Comparison of ENCODE assay signal across 8 cellular contexts in genomic region chr7:127683776-127684681, GRCh38. TPM values are rescaled to one million over a fixed set of nuclear protein-coding genes. Genes with fewer than 3 reads are reported as not detected.
DNase-seq lines count a peak whose midpoint lies in the region; ATAC-seq and TF ChIP-seq lines count a peak whose summit lies in the region.

No MANE protein-coding gene starts in this region.

- H3K9ac ChIP-seq in GM23248 (no peak overlapping the region), IMR-90 (ENCODE audit: low read depth, low read length) (no peak overlapping the region)

- no peak for TF ChIP-seq EP300 in upper lobe of left lung (IDR thresholded peaks at IDR 0.05)

- H4K91ac ChIP-seq in IMR-90 (ENCODE audit: insufficient read depth, low read depth, low read length) = no peak overlapping the region

- H3K79me1 ChIP-seq in IMR-90 (ENCODE audit: low read depth in 1 of 2, low read length in 2 of 2) = peaks cover 17 to 66% of the 10 kb centered on the region in 2 experiments

- TF ChIP-seq RAD21 in IMR-90 (IDR thresholded peaks at IDR 0.05; ENCODE audit: low read length) = no peak

- TF ChIP-seq POLR2A in IMR-90 (IDR thresholded peaks at IDR 0.05; ENCODE audit: low read depth, low read length) (no peak), upper lobe of left lung (IDR thresholded peaks at IDR 0.05) (no peak), body of pancreas (IDR thresholded peaks at IDR 0.05) (no peak)

- BruUV-seq in IMR-90 (replicated peaks; lab: Mats Ljungman, UMichigan) = no TSS peak

- H2BK15ac ChIP-seq in IMR-90 (ENCODE audit: low read depth, low read length) = no peak overlapping the region

- H4K8ac ChIP-seq in IMR-90 (ENCODE audit: low read depth in 2 of 2, low read length in 2 of 2) = no peak overlapping the region

- CTCF ChIA-PET in IMR-90 (lab: Yijun Ruan, JAX) = interaction anchor here (1.3 to 1.4 kb wide), 2 partner anchors 11 to 55 kb away, joined by 3 read pairs; no protein-coding TSS in a partner anchor

- TF ChIP-seq CTCF in IMR-90 (conservative IDR thresholded peaks at IDR 0.05; ENCODE audit: low read depth, low read length) (no peak), upper lobe of left lung (IDR thresholded peaks at IDR 0.05) (no peak), body of pancreas (IDR thresholded peaks at IDR 0.05) (no peak)

- H3K36me3 ChIP-seq in GM23248 (ENCODE audit: low read depth) (peaks cover 18% of the 10 kb centered on the region; the same call in 1 of the 2 replicates), IMR-90 (ENCODE audit: control insufficient read depth, insufficient read depth, low read length) (peaks cover 7% of the 10 kb centered on the region), upper lobe of left lung (peaks cover 3 to 22% (median 9%) of the 10 kb centered on the region in 4 donors), body of pancreas (replicated peaks in 1 of 2; ENCODE audit: insufficient read depth in 1 of 2, low read depth in 2 of 2) (no peaks in the 10 kb centered on the region)

- H3K4ac ChIP-seq in IMR-90 (ENCODE audit: low read depth, low read length) = no peak overlapping the region

- H4K20me1 ChIP-seq in GM23248 (ENCODE audit: insufficient read depth) (peaks cover 20% of the 10 kb centered on the region), IMR-90 (ENCODE audit: insufficient read depth, low read length) (peaks cover 47% of the 10 kb centered on the region)

- H3K9me3 ChIP-seq in GM23248 (ENCODE audit: low read depth) = no peaks in the 10 kb centered on the region
- no peaks in the 10 kb centered on the region for H3K9me3 ChIP-seq in IMR-90 (ENCODE audit: control insufficient read depth, insufficient read depth, low read length)
- peaks cover 0 to 7% (median 2%) of the 10 kb centered on the region in 4 donors for H3K9me3 ChIP-seq in upper lobe of left lung
- H3K9me3 ChIP-seq in body of pancreas = no peaks in the 10 kb centered on the region

- H3K27ac ChIP-seq in GM23248 (no peak overlapping the region), IMR-90 (ENCODE audit: insufficient read depth, low read length) (no peak overlapping the region), upper lobe of left lung (no peak overlapping the region), body of pancreas (no peak overlapping the region)

- H3F3A ChIP-seq in GM23248 (ENCODE audit: insufficient read depth) = peaks cover 12% of the 10 kb centered on the region

- ATAC-seq in GM18511 (IDR thresholded peaks at IDR 0.05; ENCODE audit: unreplicated experiment) (peak; percentile 78), IMR-90 (ENCODE audit: low read depth) (no peak), upper lobe of left lung (ENCODE audit: low FRiP score in 2 of 2) (no peak), body of pancreas (no peak)

- H3K27me3 ChIP-seq in GM23248 (replicated peaks; ENCODE audit: insufficient read depth) (no peaks in the 10 kb centered on the region), IMR-90 (ENCODE audit: control insufficient read depth, insufficient read depth, low read length) (no peaks in the 10 kb centered on the region), upper lobe of left lung (no peaks in the 10 kb centered on the region), body of pancreas (no peaks in the 10 kb centered on the region)

- peaks cover 100% of the 10 kb centered on the region for H3K79me2 ChIP-seq in GM23248 (ENCODE audit: insufficient read depth)

- no peak overlapping the region for H2BK20ac ChIP-seq in IMR-90 (ENCODE audit: low read depth, low read length)

- no peaks in the 10 kb centered on the region for H3K9me2 ChIP-seq in GM23248 (ENCODE audit: insufficient read depth)

- H3K14ac ChIP-seq in IMR-90 (replicated peaks; ENCODE audit: low read depth, low read length) = no peak overlapping the region

- H2AFZ ChIP-seq in GM23248 = no peak overlapping the region
- H2AFZ ChIP-seq in IMR-90 (replicated peaks; ENCODE audit: low read length, poor library complexity) = no peak overlapping the region

- no peak overlapping the region for H2BK120ac ChIP-seq in IMR-90 (ENCODE audit: low read depth, low read length)

- POLR2A ChIA-PET in IMR-90 (lab: Charles Lee; ENCODE audit: unreplicated experiment) = interaction anchor here (0.6 kb wide), 1 partner anchor 420 kb away, joined by 5 read pairs; no protein-coding TSS in a partner anchor

- H3K18ac ChIP-seq in IMR-90 (ENCODE audit: low read depth, low read length) = no peak overlapping the region

- no peak overlapping the region for H2AK9ac ChIP-seq in IMR-90 (replicated peaks; ENCODE audit: low read depth, low read length, poor library complexity)

- 58 to 59% methylated on average over 4 of the region's 4 CpGs for WGBS in GM23248 (ENCODE audit: low coverage in 1 of 2, low lambda C conversion rate in 2 of 2, missing lambda C conversion rate in 2 of 2), 2 experiments
- 90% methylated on average over 2 of the region's 4 CpGs; no CpG with 5 or more reads in 1 of the 2 experiments for WGBS in IMR-90 (ENCODE audit: extremely low coverage in 2 of 2, insufficient read length in 1 of 2), 2 experiments
- WGBS in upper lobe of left lung, 2 donors = 70 to 75% methylated on average over 4 of the region's 4 CpGs
- 50 to 57% methylated on average over 4 of the region's 4 CpGs for WGBS in body of pancreas, 2 donors

- H3K9me1 ChIP-seq in IMR-90 (ENCODE audit: insufficient read depth, low read length) = peaks cover 12% of the 10 kb centered on the region

- no peak overlapping the region for H4K5ac ChIP-seq in IMR-90 (ENCODE audit: low read depth, low read length)

- no peak overlapping the region for H2BK5ac ChIP-seq in IMR-90 (ENCODE audit: low read depth, low read length, poor library complexity, severe bottlenecking)

- dilution Hi-C loops in IMR-90 (cut with HindIII; ENCODE audit: low sequenced_read_pairs, unreplicated experiment) = no loop called here

- in situ Hi-C loops in GM23248 (cut with MboI) = no loop called here
- in situ Hi-C loops in IMR-90 (cut with MboI; ENCODE audit: low sequenced_read_pairs) = no loop called here

- H3K4me1 ChIP-seq in GM23248 (ENCODE audit: insufficient read depth) (peaks cover 13% of the 10 kb centered on the region), IMR-90 (ENCODE audit: control insufficient read depth, insufficient read depth, low read length) (0 out of 2 replicates have a peak, but pooled peaks cover 1% of the 10 kb centered on the region), upper lobe of left lung (peaks cover 8 to 25% (median 19%) of the 10 kb centered on the region in 4 donors), body of pancreas (peaks cover 36% of the 10 kb centered on the region)

- intact Hi-C loops in IMR-90 (cut with micrococcal nuclease) = no loop called here
- intact Hi-C loops in body of pancreas (cut with DNase I) = no loop called here

- no peak overlapping the region for H3K56ac ChIP-seq in IMR-90 (ENCODE audit: extremely low read depth, insufficient read depth, low read length)

- peak; percentile 57 for DNase-seq in GM23248
- no peak for DNase-seq in IMR-90
- peak; percentile 63 for DNase-seq in iPS DF 19.7 (ENCODE audit: low read depth, low spot score)
- DNase-seq in upper lobe of left lung = no peak
- DNase-seq in cortex of kidney (lab: John Stamatoyannopoulos, UW) = no peak
- no peak for DNase-seq in NCI-H187 treated with DMSO at 0.1 percent for 48 hours (lab: John Stamatoyannopoulos, UW)
- no peak for DNase-seq in body of pancreas

- H3K4me3 ChIP-seq in GM23248 (no peak overlapping the region), IMR-90 (ENCODE audit: insufficient read depth, low read depth, low read length) (no peak overlapping the region), upper lobe of left lung (no peak overlapping the region), body of pancreas (no peak overlapping the region)

- H2AK5ac ChIP-seq in IMR-90 (ENCODE audit: low read depth, low read length) = no peak overlapping the region

- 0 out of 2 replicates have a peak overlapping the region, but pooled peaks have one; percentile 29 for H3K23ac ChIP-seq in IMR-90 (ENCODE audit: low read depth, low read length)

- no peak overlapping the region for H3K4me2 ChIP-seq in GM23248 (ENCODE audit: unreplicated experiment)
- no peak overlapping the region for H3K4me2 ChIP-seq in IMR-90 (ENCODE audit: low read depth, low read length)

TF ChIP-seq in IMR-90, 13 proteins besides CTCF, POLR2A, EP300 and RAD21 (continues in another document):
- TF ChIP-seq SMC3 (IDR thresholded peaks at IDR 0.05; ENCODE audit: low read depth, low read length) (no peak), CEBPB (IDR thresholded peaks at IDR 0.05; ENCODE audit: low read depth, low read length) (no peak), BHLHE40 (IDR thresholded peaks at IDR 0.05; ENCODE audit: low read depth, low read length) (no peak), ELK1 (IDR thresholded peaks at IDR 0.05; ENCODE audit: borderline replicate concordance, low read depth, low read length) (no peak), MXI1 (IDR thresholded peaks at IDR 0.05; ENCODE audit: borderline replicate concordance, low read depth, low read length) (no peak), CHD1 (IDR thresholded peaks at IDR 0.05; ENCODE audit: low read depth, low read length) (no peak), MAFK (IDR thresholded peaks at IDR 0.05; ENCODE audit: low read depth, low read length) (no peak), USF2 (IDR thresholded peaks at IDR 0.05; ENCODE audit: low read depth, low read length) (no peak), MAZ (IDR thresholded peaks at IDR 0.05; ENCODE audit: borderline replicate concordance, low read depth, low read length) (no peak)

RNA-seq across cellular contexts. Expression of gene SND1, which starts 32.0 kb away (rescaled TPM):
- 174 and 184 TPM in 2 replicates for total RNA-seq in GM23248 (2014; rRNA removed; shearing (Covaris generic))
- polyA plus RNA-seq in GM23248 (2016; fragmentation: Nextera tagmentation; extraction: Ambion mirVana) = 128 and 137 TPM in 2 replicates
- total RNA-seq in IMR-90 (2012; rRNA removed) = 246 and 294 TPM in 2 replicates
- 154 TPM in 2 replicates for polyA plus RNA-seq in IMR-90 (2012; rRNA removed)
- 162 and 171 TPM in 2 replicates for polyA plus RNA-seq in IMR-90 (2012; cell fraction: cytosol; rRNA removed)
- 107 and 113 TPM in 2 replicates for polyA plus RNA-seq in IMR-90 (2012; cell fraction: nucleus; rRNA removed; ENCODE audit: low replicate concordance)
- total RNA-seq in upper lobe of left lung = 100 to 1,000 TPM; 107 to 167 (median 121) TPM
- 100 to 1,000 TPM; 146 to 155 TPM for total RNA-seq in body of pancreas

Comparison
In these comparisons a context has a peak if more than half of its experiments do, and no peak if none do; other contexts are left out.
1. DNase-seq: peak in GM23248 (single experiment) and iPS DF 19.7 (single experiment); none in IMR-90 (single experiment), upper lobe of left lung (0 of 2), cortex of kidney (single experiment), NCI-H187 treated with DMSO at 0.1 percent for 48 hours (single experiment) and body of pancreas (0 of 4).